21 cellular contexts compared by ENCODE assay signal in the genomic region with DNA sequence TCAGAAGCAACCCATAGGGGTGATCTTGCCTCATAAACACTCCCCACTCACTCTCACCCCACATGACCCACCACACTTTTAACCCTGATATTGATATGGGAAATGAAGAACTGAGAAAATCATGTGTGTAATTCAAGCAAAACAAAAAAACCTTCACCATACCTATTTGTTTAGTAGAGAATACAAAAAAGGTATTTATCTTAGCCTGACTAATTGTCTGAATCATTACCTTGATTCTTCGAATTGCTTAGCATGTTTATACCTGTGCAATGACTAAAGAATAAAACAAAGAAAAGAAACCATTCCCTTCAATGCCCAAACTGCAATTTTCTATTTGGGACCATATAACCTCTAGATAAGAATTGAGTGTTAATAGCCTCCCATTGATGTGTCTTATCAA. TPM values are rescaled to one million over a fixed set of nuclear protein-coding genes. Genes with fewer than 3 reads are reported as not detected.
A peak's percentile ranks its signal among the peaks of the same experiment; 100 is the strongest.
DNase-seq lines count a peak whose midpoint lies in the region; ATAC-seq and TF ChIP-seq lines count a peak whose summit lies in the region.
"Had no signal": no experiment of that assay in that cellular context is flagged by ENCODE, and none has a peak within 500 bp of the region (broad histone marks: within the 10 kb centered on the region; RNA-seq: fewer than 3 reads in every experiment).

No MANE protein-coding gene starts in this region.

- peak overlapping the region; percentile 73 for H3K27ac ChIP-seq in mammary epithelial cell (ENCODE audit: insufficient read depth, low read depth, low read length)
- H3K27ac ChIP-seq: BLaER1, GM23248 had no signal

- H3K27me3 ChIP-seq in mammary epithelial cell (ENCODE audit: insufficient read depth, low read length), result no peaks in the 10 kb centered on the region
- H3K27me3 ChIP-seq: BLaER1 had no signal

- H3K9me3 ChIP-seq in mammary epithelial cell (replicated peaks; ENCODE audit: insufficient read depth, low read length), result no peaks in the 10 kb centered on the region
- H3K9me3 ChIP-seq: BLaER1, HAP-1 had no signal

- no TSS peak for BruUV-seq in mammary epithelial cell (replicated peaks; lab: Mats Ljungman, UMichigan)

- peak; percentile 71 for ATAC-seq in esophagus mucosa
- no peak for ATAC-seq in GM21360 (IDR thresholded peaks at IDR 0.05; ENCODE audit: unreplicated experiment)
- ATAC-seq in activated CD4-positive, CD25-positive, alpha-beta regulatory T cell treated with anti-CD3 and anti-CD28 coated beads, Interleukin-2, amount 50 U/mL, for 24 hours, result no peak
- ATAC-seq: GM12878 had no signal

- intact Hi-C loops in mammary epithelial cell (cut with micrococcal nuclease), result no loop called here

- DNase-seq in HPDE6-E6E7 (ENCODE audit: extremely low spot score) (peak; percentile 68), NCI-H1930 (lab: John Stamatoyannopoulos, UW) (peak; percentile 9 to 33), mammary epithelial cell (peak; percentile 78), NCI-H2227 treated with DMSO at 0.1 percent for 48 hours (lab: John Stamatoyannopoulos, UW) (no peak)
- no peak for DNase-seq in stimulated activated CD8-positive, alpha-beta memory T cell treated with anti-CD3 and anti-CD28 coated beads, Interleukin-4, amount 100 ng/mL, for 48 hours
- DNase-seq: 8988T; CD4-positive, alpha-beta memory T cell; DMS79 treated with DMSO at 0.1 percent for 48 hours; GF-D8; GM23248 had no signal

- dilution Hi-C loops in mammary epithelial cell (cut with HindIII; ENCODE audit: low sequenced_read_pairs), result no loop called here

- in situ Hi-C loops in mammary epithelial cell (cut with MboI; ENCODE audit: low sequenced_read_pairs in 2 of 2), result no loop called here

- peaks cover 13% of the 10 kb centered on the region for H3K4me1 ChIP-seq in mammary epithelial cell (ENCODE audit: insufficient read depth, low read length)
- H3K4me1 ChIP-seq: BLaER1, HAP-1 had no signal

- peak overlapping the region; percentile 17 for H2AFZ ChIP-seq in mammary epithelial cell (ENCODE audit: low read depth, low read length)
- H2AFZ ChIP-seq: GM23248 had no signal

- TF ChIP-seq CTCF in mammary epithelial cell (conservative IDR thresholded peaks at IDR 0.05 in 1 of 2, IDR thresholded peaks at IDR 0.05 in 1 of 2; ENCODE audit: extremely low read depth in 1 of 2, insufficient read depth in 1 of 2, low read depth in 1 of 2, low read length in 2 of 2), result no peak

- H4K20me1 ChIP-seq in mammary epithelial cell (ENCODE audit: insufficient read depth, low read length), result no peaks in the 10 kb centered on the region
- H4K20me1 ChIP-seq: BLaER1 had no signal

- H3K4me3 ChIP-seq in mammary epithelial cell (replicated peaks in 1 of 3; ENCODE audit: insufficient read depth in 1 of 3, low read depth in 2 of 3, low read length in 3 of 3), result no peak overlapping the region
- H3K4me3 ChIP-seq: BLaER1, GM12878, GM23248, HAP-1 had no signal

- H3K9ac ChIP-seq in mammary epithelial cell (ENCODE audit: insufficient read depth, low read length), result no peak overlapping the region
- H3K9ac ChIP-seq: BLaER1, GM23248 had no signal

- WGBS in mammary epithelial cell (ENCODE audit: low coverage, missing lambda C conversion rate), result 0% methylated on average over 1 of the region's 1 CpG

- H3K36me3 ChIP-seq in mammary epithelial cell (ENCODE audit: insufficient read depth, low read length), result no peaks in the 10 kb centered on the region
- H3K36me3 ChIP-seq: BLaER1, HAP-1 had no signal

- CTCF ChIA-PET in mammary epithelial cell (lab: Charles Lee; ENCODE audit: low non-redundant PET), result no interaction called here

- peak overlapping the region; percentile 68 for H3K4me2 ChIP-seq in mammary epithelial cell (ENCODE audit: insufficient read depth, low read depth, low read length)
- H3K4me2 ChIP-seq: BLaER1 had no signal

- H3K79me2 ChIP-seq in mammary epithelial cell (ENCODE audit: insufficient read depth, low read length), result no peaks in the 10 kb centered on the region

RNA-seq across cellular contexts. Expression of a gene that starts 1.8 kb away (rescaled TPM):
- total RNA-seq in mammary epithelial cell, result not detected
- polyA plus RNA-seq in mammary epithelial cell, result not detected
- not detected for polyA minus RNA-seq in mammary epithelial cell
- total RNA-seq in esophagus mucosa, result 1.8 TPM
- total RNA-seq: A673; CD4-positive, alpha-beta memory T cell; GM12878; GM23248; H4; HT1080 had no signal
- polyA plus RNA-seq: AG04450; CD14-positive monocyte; CD4-positive, alpha-beta memory T cell; GM12878; GM23248 had no signal

RNA-seq across cellular contexts. Expression of a gene that starts 51.1 kb away (rescaled TPM):
- total RNA-seq in mammary epithelial cell (1 to 10 TPM in 1 of 2 donors, not detected in 1; 1.3 TPM), esophagus mucosa (1.6 TPM)
- polyA plus RNA-seq in mammary epithelial cell, result 0.06 TPM
- polyA minus RNA-seq in mammary epithelial cell, result not detected
- total RNA-seq: A673; CD4-positive, alpha-beta memory T cell; GM12878; GM23248; H4; HT1080 had no signal
- polyA plus RNA-seq: AG04450; CD14-positive monocyte; CD4-positive, alpha-beta memory T cell; GM12878; GM23248 had no signal

Comparison
In these comparisons a context has a peak if more than half of its experiments do, and no peak if none do; other contexts are left out.
1. DNase-seq: peak in HPDE6-E6E7 (single experiment), NCI-H1930 (2 of 2) and mammary epithelial cell (single experiment); none in stimulated activated CD8-positive, alpha-beta memory T cell treated with anti-CD3 and anti-CD28 coated beads, Interleukin-4, amount 100 ng/mL, for 48 hours (single experiment) and NCI-H2227 treated with DMSO at 0.1 percent for 48 hours (single experiment).